8 cellular contexts compared by ENCODE assay signal in the genomic region with DNA sequence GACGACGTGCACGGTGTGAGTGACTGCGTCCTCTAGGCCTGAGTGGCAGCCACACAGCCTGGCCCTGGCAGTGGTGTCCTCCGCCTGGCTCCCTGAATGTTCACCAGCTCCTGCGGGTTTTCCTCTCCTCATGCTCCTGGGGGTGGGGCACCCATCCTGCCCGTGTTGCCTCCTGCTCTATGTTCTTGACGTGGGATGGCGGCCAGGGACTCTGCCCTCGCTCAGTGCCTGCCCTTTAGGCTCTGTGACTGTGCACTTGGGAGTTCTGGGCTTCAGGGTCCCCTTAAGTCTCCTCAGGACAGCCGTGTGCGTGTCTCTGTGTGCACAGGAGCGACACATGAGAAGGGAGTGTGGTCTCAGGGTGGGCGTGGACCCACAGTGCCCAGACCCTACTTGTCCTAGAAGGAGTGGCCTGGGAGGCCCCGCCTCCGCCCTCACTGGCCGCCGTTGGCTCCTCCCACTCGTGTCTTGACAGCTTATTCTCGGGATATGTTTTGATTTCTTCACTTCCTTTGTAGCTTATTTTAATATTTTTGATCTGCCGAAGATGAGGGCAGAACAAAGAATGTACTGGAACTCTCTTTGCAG.
DNase-seq lines count a peak whose midpoint lies in the region.

No MANE protein-coding gene starts in this region.

- H3K4me1 ChIP-seq in effector memory CD4-positive, alpha-beta T cell (ENCODE audit: control insufficient read depth, insufficient read depth, low read length, poor library complexity, severe bottlenecking): peaks cover 48% of the 10 kb centered on the region

- peak overlapping the region; percentile 96 for H3K4me3 ChIP-seq in effector memory CD4-positive, alpha-beta T cell (ENCODE audit: insufficient read depth, low read depth, low read length, poor library complexity, severe bottlenecking)

- in situ Hi-C loops in KBM-7 (cut with MboI; ENCODE audit: low pct_unique_long_range_greater_than_20kb, low sequenced_read_pairs): no loop called here

- no peaks in the 10 kb centered on the region for H3K27me3 ChIP-seq in effector memory CD4-positive, alpha-beta T cell (replicated peaks; ENCODE audit: control insufficient read depth, insufficient read depth, low read length, poor library complexity, severe bottlenecking)

- H3K36me3 ChIP-seq in effector memory CD4-positive, alpha-beta T cell (ENCODE audit: control insufficient read depth, insufficient read depth, low read length): peaks cover 5% of the 10 kb centered on the region

- no peaks in the 10 kb centered on the region for H3K9me3 ChIP-seq in effector memory CD4-positive, alpha-beta T cell (ENCODE audit: control insufficient read depth, low read length)

- peak overlapping the region; percentile 90 for H3K27ac ChIP-seq in effector memory CD4-positive, alpha-beta T cell (ENCODE audit: insufficient read depth, low read length, poor library complexity, severe bottlenecking)

- DNase-seq in AG08395 (ENCODE audit: low spot score) (peak; percentile 79), KBM-7 (peak; percentile 52), medulla oblongata (ENCODE audit: extremely low spot score) (peak; percentile 80), NK-92 (lab: John Stamatoyannopoulos, UW; ENCODE audit: unreplicated experiment) (no peak), GDM1 (lab: John Stamatoyannopoulos, UW) (no peak)
- peak; percentile 60 to 68 for DNase-seq in activated CD4-positive, alpha-beta T cell treated with anti-CD3 and anti-CD28 coated beads, Interleukin-2, amount 50 U/mL, for 4 hours
- peak; percentile 72 to 83 (median 83) for DNase-seq in effector memory CD4-positive, alpha-beta T cell
- peak in 2 of 3 experiments; percentile 52 to 65 for DNase-seq in stimulated activated CD4-positive, alpha-beta T cell treated with anti-CD3 and anti-CD28 coated beads, TNF-alpha, amount 100 ng/mL, for 4 hours (ENCODE audit: low read depth in 3 of 3)

Comparison
In these comparisons a context has a peak if more than half of its experiments do, and no peak if none do; other contexts are left out.
1. DNase-seq: peak in AG08395 (single experiment), KBM-7 (single experiment), activated CD4-positive, alpha-beta T cell treated with anti-CD3 and anti-CD28 coated beads, Interleukin-2, amount 50 U/mL, for 4 hours (2 of 2), effector memory CD4-positive, alpha-beta T cell (3 of 3), medulla oblongata (single experiment) and stimulated activated CD4-positive, alpha-beta T cell treated with anti-CD3 and anti-CD28 coated beads, TNF-alpha, amount 100 ng/mL, for 4 hours (2 of 3); none in NK-92 (single experiment) and GDM1 (single experiment).